In the genomic region with DNA sequence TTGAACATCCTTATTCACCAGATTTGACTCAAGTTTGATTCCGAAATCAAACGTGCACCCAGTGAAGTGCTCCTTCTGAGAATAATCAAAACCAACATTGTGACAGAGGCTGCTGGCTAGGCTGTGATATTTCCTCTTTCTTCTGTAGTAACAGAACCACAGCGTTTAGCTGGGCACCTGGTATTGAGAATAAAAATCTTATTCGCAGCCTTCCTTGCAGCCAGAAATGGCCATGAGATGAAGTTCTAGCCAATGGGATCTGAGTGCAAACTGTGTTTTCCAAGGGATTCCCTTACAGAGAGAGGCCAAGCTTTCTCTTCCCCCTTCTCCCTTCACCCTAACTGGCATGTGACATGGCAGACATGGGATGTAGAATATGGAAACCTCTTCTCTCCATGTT, we compare ENCODE assay signal across 1 cellular context.
TF ChIP-seq lines count a peak whose summit lies in the region.

No MANE protein-coding gene starts in this region.

TF ChIP-seq in HepG2, 621 proteins besides CTCF, POLR2A, EP300 and RAD21:
- TF ChIP-seq, protein P1, sequence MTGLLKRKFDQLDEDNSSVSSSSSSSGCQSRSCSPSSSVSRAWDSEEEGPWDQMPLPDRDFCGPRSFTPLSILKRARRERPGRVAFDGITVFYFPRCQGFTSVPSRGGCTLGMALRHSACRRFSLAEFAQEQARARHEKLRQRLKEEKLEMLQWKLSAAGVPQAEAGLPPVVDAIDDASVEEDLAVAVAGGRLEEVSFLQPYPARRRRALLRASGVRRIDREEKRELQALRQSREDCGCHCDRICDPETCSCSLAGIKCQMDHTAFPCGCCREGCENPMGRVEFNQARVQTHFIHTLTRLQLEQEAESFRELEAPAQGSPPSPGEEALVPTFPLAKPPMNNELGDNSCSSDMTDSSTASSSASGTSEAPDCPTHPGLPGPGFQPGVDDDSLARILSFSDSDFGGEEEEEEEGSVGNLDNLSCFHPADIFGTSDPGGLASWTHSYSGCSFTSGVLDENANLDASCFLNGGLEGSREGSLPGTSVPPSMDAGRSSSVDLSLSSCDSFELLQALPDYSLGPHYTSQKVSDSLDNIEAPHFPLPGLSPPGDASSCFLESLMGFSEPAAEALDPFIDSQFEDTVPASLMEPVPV (CRISPR knock-in tag; IDR thresholded peaks at IDR 0.05) = no peak
- TF ChIP-seq CREM (IDR thresholded peaks at IDR 0.05) (no peak), CREM (CRISPR knock-in tag; IDR thresholded peaks at IDR 0.05) (no peak), TRIM24 (CRISPR knock-in tag; IDR thresholded peaks at IDR 0.05) (no peak), BORCS8-MEF2B (CRISPR knock-in tag; IDR thresholded peaks at IDR 0.05) (no peak), MBNL3 (CRISPR knock-in tag; conservative IDR thresholded peaks at IDR 0.05) (no peak), SIX4 (CRISPR knock-in tag; IDR thresholded peaks at IDR 0.05) (no peak), KDM5A (IDR thresholded peaks at IDR 0.05; ENCODE audit: borderline replicate concordance, low read length) (no peak), CAMTA2 (CRISPR knock-in tag; IDR thresholded peaks at IDR 0.05; ENCODE audit: borderline replicate concordance) (no peak), ZSCAN25 (CRISPR knock-in tag; IDR thresholded peaks at IDR 0.05) (no peak), ZNF850 (CRISPR knock-in tag; conservative IDR thresholded peaks at IDR 0.05) (no peak), TCF7L2 (IDR thresholded peaks at IDR 0.05; ENCODE audit: low read depth, low read length) (no peak), MED1 (CRISPR knock-in tag; IDR thresholded peaks at IDR 0.05) (no peak), GABPB1 (CRISPR knock-in tag; IDR thresholded peaks at IDR 0.05) (no peak), NFE2L1 (CRISPR knock-in tag; IDR thresholded peaks at IDR 0.05; ENCODE audit: borderline replicate concordance) (no peak)
- TF ChIP-seq, protein P2, sequence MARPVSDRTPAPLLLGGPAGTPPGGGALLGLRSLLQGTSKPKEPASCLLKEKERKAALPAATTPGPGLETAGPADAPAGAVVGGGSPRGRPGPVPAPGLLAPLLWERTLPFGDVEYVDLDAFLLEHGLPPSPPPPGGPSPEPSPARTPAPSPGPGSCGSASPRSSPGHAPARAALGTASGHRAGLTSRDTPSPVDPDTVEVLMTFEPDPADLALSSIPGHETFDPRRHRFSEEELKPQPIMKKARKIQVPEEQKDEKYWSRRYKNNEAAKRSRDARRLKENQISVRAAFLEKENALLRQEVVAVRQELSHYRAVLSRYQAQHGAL (CRISPR knock-in tag; IDR thresholded peaks at IDR 0.05; ENCODE audit: not compliant biosample characterization) = no peak
- TF ChIP-seq, protein P3, sequence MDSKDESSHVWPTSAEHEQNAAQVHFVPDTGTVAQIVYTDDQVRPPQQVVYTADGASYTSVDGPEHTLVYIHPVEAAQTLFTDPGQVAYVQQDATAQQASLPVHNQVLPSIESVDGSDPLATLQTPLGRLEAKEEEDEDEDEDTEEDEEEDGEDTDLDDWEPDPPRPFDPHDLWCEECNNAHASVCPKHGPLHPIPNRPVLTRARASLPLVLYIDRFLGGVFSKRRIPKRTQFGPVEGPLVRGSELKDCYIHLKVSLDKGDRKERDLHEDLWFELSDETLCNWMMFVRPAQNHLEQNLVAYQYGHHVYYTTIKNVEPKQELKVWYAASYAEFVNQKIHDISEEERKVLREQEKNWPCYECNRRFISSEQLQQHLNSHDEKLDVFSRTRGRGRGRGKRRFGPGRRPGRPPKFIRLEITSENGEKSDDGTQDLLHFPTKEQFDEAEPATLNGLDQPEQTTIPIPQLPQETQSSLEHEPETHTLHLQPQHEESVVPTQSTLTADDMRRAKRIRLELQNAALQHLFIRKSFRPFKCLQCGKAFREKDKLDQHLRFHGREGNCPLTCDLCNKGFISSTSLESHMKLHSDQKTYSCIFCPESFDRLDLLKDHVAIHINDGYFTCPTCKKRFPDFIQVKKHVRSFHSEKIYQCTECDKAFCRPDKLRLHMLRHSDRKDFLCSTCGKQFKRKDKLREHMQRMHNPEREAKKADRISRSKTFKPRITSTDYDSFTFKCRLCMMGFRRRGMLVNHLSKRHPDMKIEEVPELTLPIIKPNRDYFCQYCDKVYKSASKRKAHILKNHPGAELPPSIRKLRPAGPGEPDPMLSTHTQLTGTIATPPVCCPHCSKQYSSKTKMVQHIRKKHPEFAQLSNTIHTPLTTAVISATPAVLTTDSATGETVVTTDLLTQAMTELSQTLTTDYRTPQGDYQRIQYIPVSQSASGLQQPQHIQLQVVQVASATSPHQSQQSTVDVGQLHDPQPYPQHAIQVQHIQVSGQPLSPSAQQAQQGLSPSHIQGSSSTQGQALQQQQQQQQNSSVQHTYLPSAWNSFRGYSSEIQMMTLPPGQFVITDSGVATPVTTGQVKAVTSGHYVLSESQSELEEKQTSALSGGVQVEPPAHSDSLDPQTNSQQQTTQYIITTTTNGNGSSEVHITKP (CRISPR knock-in tag; IDR thresholded peaks at IDR 0.05; ENCODE audit: low read depth) = no peak
- TF ChIP-seq, protein P4, sequence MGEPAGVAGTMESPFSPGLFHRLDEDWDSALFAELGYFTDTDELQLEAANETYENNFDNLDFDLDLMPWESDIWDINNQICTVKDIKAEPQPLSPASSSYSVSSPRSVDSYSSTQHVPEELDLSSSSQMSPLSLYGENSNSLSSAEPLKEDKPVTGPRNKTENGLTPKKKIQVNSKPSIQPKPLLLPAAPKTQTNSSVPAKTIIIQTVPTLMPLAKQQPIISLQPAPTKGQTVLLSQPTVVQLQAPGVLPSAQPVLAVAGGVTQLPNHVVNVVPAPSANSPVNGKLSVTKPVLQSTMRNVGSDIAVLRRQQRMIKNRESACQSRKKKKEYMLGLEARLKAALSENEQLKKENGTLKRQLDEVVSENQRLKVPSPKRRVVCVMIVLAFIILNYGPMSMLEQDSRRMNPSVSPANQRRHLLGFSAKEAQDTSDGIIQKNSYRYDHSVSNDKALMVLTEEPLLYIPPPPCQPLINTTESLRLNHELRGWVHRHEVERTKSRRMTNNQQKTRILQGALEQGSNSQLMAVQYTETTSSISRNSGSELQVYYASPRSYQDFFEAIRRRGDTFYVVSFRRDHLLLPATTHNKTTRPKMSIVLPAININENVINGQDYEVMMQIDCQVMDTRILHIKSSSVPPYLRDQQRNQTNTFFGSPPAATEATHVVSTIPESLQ (CRISPR knock-in tag; conservative IDR thresholded peaks at IDR 0.05) = no peak
